Comparison of ENCODE assay signal across 8 cellular contexts in the genomic region with DNA sequence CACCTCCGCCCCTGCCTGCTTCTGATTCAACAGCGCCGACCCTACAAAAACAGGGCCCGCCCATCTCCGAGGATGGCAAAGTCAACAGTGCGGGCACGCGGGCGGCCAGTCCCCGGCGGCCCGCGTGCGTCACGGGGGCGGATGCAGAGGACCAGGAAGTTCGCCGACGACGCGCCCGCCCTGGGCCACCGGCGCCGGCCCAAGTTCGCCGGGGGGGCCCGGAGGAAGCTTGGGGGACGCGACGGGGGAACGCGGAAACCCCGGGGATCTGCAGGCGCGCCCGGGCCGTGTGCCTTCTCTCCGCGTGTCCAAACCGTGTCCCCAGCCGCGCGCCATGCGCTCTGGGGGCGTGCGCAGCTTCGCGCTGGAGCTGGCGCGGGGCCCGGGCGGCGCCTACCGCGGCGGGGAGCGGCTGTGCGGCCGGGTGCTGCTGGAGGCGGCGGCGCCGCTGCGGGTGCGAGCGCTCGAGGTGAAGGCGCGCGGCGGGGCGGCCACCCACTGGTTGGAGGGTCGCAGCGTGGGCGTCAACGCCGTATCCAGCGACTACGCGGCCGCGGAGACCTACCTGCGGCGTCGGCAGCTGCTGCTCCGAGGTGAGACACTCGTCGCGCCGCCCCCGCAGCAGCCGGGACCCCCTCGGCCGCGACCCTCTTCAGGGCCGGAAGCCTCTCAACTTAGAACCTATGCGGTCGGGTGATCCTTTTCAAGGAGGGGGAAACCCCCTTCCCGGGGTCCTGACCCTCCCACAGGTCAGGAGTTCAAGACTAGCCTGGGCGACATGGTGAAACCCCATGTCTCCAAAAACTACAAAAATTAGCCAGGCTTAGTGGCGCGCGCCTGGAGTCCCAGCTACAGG. TPM values are rescaled to one million over a fixed set of nuclear protein-coding genes. Genes with fewer than 3 reads are reported as not detected.
DNase-seq lines count a peak whose midpoint lies in the region; ATAC-seq and TF ChIP-seq lines count a peak whose summit lies in the region.

No MANE protein-coding gene starts in this region.

- no peak for TF ChIP-seq CTCF in brain (conservative IDR thresholded peaks at IDR 0.05)

- H3K27me3 Mint-ChIP-seq in brain, result peaks cover 40% of the 10 kb centered on the region

- no peaks in the 10 kb centered on the region for H3K36me3 ChIP-seq in H7 (replicated peaks; ENCODE audit: control insufficient read depth, insufficient read depth, low read length)

- H3K36me3 Mint-ChIP-seq in brain, result peaks cover 4% of the 10 kb centered on the region

- H3K9me3 ChIP-seq in iPS-18c (ENCODE audit: control insufficient read depth, insufficient read depth, low read length), result peaks cover 2% of the 10 kb centered on the region

- DNase-seq in ELR (ENCODE audit: low read depth) (peak; percentile 89), H7 (peak; percentile 95), NCI-H1105 treated with DMSO at 0.1 percent for 48 hours (lab: John Stamatoyannopoulos, UW) (peak; percentile 53), UCSD-AML1 (lab: John Stamatoyannopoulos, UW; ENCODE audit: unreplicated experiment) (peak; percentile 88)

- peaks cover 29% of the 10 kb centered on the region for H3K27me3 ChIP-seq in H7 (ENCODE audit: control insufficient read depth, insufficient read depth, low read length)

- no peak overlapping the region for H3K27ac Mint-ChIP-seq in brain

- H3K4me1 Mint-ChIP-seq in brain, result peaks cover 9% of the 10 kb centered on the region

- H3K27ac ChIP-seq in skin epidermis, result peak overlapping the region; percentile 12 to 94 (median 87)

- ATAC-seq in HG03025 (IDR thresholded peaks at IDR 0.05; ENCODE audit: low FRiP score, unreplicated experiment), result no peak

- H3K9me3 Mint-ChIP-seq in brain, result peaks cover 0 to 2% (median 0%) of the 10 kb centered on the region in 5 experiments

- H3K4me3 ChIP-seq in H7 (ENCODE audit: insufficient read depth, low read depth, low read length) (peak overlapping the region; percentile 60), iPS-18c (ENCODE audit: insufficient read depth, low read depth, low read length) (peak overlapping the region; percentile 56), skin epidermis (peak overlapping the region; percentile 53 to 79 (median 63))

- H3K4me3 Mint-ChIP-seq in brain, result peak overlapping the region; percentile 53 to 82 (median 79)

RNA-seq across cellular contexts. Expression of gene ARRDC2, which starts 6.8 kb away (rescaled TPM):
- total RNA-seq in H7 (2014; rRNA removed; shearing (Covaris generic)), result 4.8 and 14.0 TPM in 2 replicates
- polyA plus RNA-seq in brain (ENCODE audit: insufficient read depth, low read depth, low replicate concordance), result 36.6 TPM

RNA-seq across cellular contexts. Expression of gene KCNN1, which starts 34.3 kb away (rescaled TPM):
- 4.3 and 7.4 TPM in 2 replicates for total RNA-seq in H7 (2014; rRNA removed; shearing (Covaris generic))
- 25.3 TPM for polyA plus RNA-seq in brain (ENCODE audit: insufficient read depth, low read depth, low replicate concordance)
